Comparison of ENCODE assay signal across 14 cellular contexts in the genomic region with DNA sequence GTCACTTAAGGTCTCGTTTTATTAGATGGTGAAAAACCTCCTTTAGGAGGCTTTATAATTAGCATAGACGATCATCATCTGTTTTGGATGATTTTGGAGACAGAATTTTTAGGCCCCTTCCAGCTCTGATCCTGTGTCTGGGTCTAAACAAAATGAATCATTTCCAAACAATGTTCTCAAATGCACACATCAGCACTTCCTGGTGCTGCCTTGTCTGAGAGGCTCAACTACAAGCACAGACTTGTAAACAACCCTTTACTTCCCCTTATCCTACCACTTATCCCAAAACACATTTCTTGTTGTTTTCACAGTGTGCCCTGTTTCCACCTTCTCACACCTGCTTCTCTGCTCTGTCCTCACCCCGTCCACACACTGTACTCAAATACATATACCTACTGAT.
DNase-seq lines count a peak whose midpoint lies in the region; ATAC-seq and TF ChIP-seq lines count a peak whose summit lies in the region.
"Had no signal": no experiment of that assay in that cellular context is flagged by ENCODE, and none has a peak within 500 bp of the region (broad histone marks: within the 10 kb centered on the region; RNA-seq: fewer than 3 reads in every experiment).

No MANE protein-coding gene starts in this region.

- no peak for TF ChIP-seq EP300 in gastroesophageal sphincter (IDR thresholded peaks at IDR 0.05)

- no peaks in the 10 kb centered on the region for H3K27me3 ChIP-seq in brain microvascular endothelial cell (replicated peaks)
- no peaks in the 10 kb centered on the region for H3K27me3 ChIP-seq in gastroesophageal sphincter
- H3K27me3 ChIP-seq: heart left ventricle had no signal

- TF ChIP-seq POLR2A in gastroesophageal sphincter (IDR thresholded peaks at IDR 0.05), result no peak

- H3K36me3 ChIP-seq in brain microvascular endothelial cell (replicated peaks) (no peaks in the 10 kb centered on the region), gastroesophageal sphincter (no peaks in the 10 kb centered on the region)
- H3K36me3 ChIP-seq: heart left ventricle had no signal

- no peak for TF ChIP-seq CTCF in brain microvascular endothelial cell (IDR thresholded peaks at IDR 0.05; ENCODE audit: low read depth, low read length, missing control alignments)
- no peak for TF ChIP-seq CTCF in gastroesophageal sphincter (IDR thresholded peaks at IDR 0.05)

- ATAC-seq in gastroesophageal sphincter (no peak), GM21367 (IDR thresholded peaks at IDR 0.05; ENCODE audit: unreplicated experiment) (no peak)

- in situ Hi-C loops in brain microvascular endothelial cell (cut with HindIII; ENCODE audit: low pct_ligation_motif_present, low sequenced_read_pairs), result no loop called here

- H3K27ac ChIP-seq in brain microvascular endothelial cell (no peak overlapping the region), gastroesophageal sphincter (no peak overlapping the region)
- H3K27ac ChIP-seq: 22Rv1, heart left ventricle had no signal

- peak in 2 of 3 experiments; percentile 8 to 64 for DNase-seq in NCI-H1417 (lab: John Stamatoyannopoulos, UW)
- DNase-seq in NCI-H1417 treated with DMSO at 0.1 percent for 48 hours (lab: John Stamatoyannopoulos, UW), result no peak
- peak; percentile 6 for DNase-seq in brain microvascular endothelial cell
- peak; percentile 85 for DNase-seq in iris pigment epithelial cell (ENCODE audit: low read depth)
- DNase-seq in pons (ENCODE audit: low spot score), result no peak
- DNase-seq in amniotic stem cell (lab: John Stamatoyannopoulos, UW), result no peak
- DNase-seq: activated T-cell treated with anti-CD3 and anti-CD28 coated beads, Interleukin-2, amount 50 U/mL, for 48 hours; heart left ventricle; KBM-7; NCI-H446 treated with DMSO at 0.1 percent for 48 hours; SIG-M5 had no signal

- H3K4me3 ChIP-seq in brain microvascular endothelial cell (ENCODE audit: low read depth, low read length), result no peak overlapping the region
- no peak overlapping the region for H3K4me3 ChIP-seq in gastroesophageal sphincter
- H3K4me3 ChIP-seq: heart left ventricle had no signal

- no peaks in the 10 kb centered on the region for H3K9me3 ChIP-seq in gastroesophageal sphincter
- H3K9me3 ChIP-seq: heart left ventricle had no signal

- H3K4me1 ChIP-seq in gastroesophageal sphincter, result peaks cover 1 to 4% (median 2%) of the 10 kb centered on the region in 3 donors

- WGBS in gastroesophageal sphincter (ENCODE audit: low coverage in 1 of 2), 2 donors, result 49 to 62% methylated on average over 3 of the region's 3 CpGs

Comparison
In these comparisons a context has a peak if more than half of its experiments do, and no peak if none do; other contexts are left out.
1. DNase-seq: peak in NCI-H1417 (2 of 3), brain microvascular endothelial cell (single experiment) and iris pigment epithelial cell (single experiment); none in NCI-H1417 treated with DMSO at 0.1 percent for 48 hours (single experiment), pons (single experiment) and amniotic stem cell (single experiment).